15 cellular contexts compared by ENCODE assay signal in the genomic region with DNA sequence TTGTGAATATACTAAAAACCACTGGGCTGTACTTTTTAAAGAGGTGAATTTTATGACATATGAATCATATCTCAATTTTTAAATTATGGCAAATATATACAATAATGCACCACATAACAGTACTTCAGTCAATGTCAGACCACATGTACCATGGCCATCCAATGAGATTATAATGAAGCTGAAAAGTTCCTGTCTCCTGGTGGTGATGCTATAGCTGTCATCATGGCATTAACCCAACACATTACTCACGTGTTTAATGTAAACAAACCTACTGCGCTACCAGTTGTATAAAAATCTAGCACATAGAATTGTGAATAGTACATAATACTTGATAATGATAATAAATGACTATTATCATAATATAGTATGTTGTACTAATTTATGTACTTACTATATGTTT.
DNase-seq lines count a peak whose midpoint lies in the region; ATAC-seq and TF ChIP-seq lines count a peak whose summit lies in the region.
"Had no signal": no experiment of that assay in that cellular context is flagged by ENCODE, and none has a peak within 500 bp of the region (broad histone marks: within the 10 kb centered on the region; RNA-seq: fewer than 3 reads in every experiment).

No MANE protein-coding gene starts in this region.

- peak; percentile 11 for DNase-seq in DMS53 (lab: John Stamatoyannopoulos, UW)
- DNase-seq in DMS53 treated with DMSO at 0.1 percent for 48 hours (lab: John Stamatoyannopoulos, UW; ENCODE audit: unreplicated experiment): no peak
- peak; percentile 77 for DNase-seq in IMR-90
- DNase-seq in astrocyte of the spinal cord (ENCODE audit: low read depth, low spot score): peak; percentile 15
- DNase-seq in activated CD4-positive, CD25-positive, alpha-beta regulatory T cell (lab: John Stamatoyannopoulos, UW): no peak
- DNase-seq in DMS79 (lab: John Stamatoyannopoulos, UW): no peak
- DNase-seq in midbrain (lab: John Stamatoyannopoulos, UW): no peak
- DNase-seq: CD8-positive, alpha-beta T cell; COR-L47; DMS153; GDM1; H7 had no signal

- no peak for TF ChIP-seq RAD21 in IMR-90 (IDR thresholded peaks at IDR 0.05; ENCODE audit: low read length)

- no peak overlapping the region for H2BK120ac ChIP-seq in IMR-90 (ENCODE audit: low read depth, low read length)

- H2BK5ac ChIP-seq in IMR-90 (ENCODE audit: low read depth, low read length, poor library complexity, severe bottlenecking): no peak overlapping the region

- H3K79me1 ChIP-seq in IMR-90 (ENCODE audit: low read depth in 1 of 2, low read length in 2 of 2): no peaks in the 10 kb centered on the region; a peak in 1 of 4 replicates

- H4K20me1 ChIP-seq in IMR-90 (ENCODE audit: insufficient read depth, low read length): peaks cover 3% of the 10 kb centered on the region; the same call in 1 of the 2 replicates

- peak overlapping the region; percentile 20; the same call in 1 of the 3 replicates for H2BK15ac ChIP-seq in IMR-90 (ENCODE audit: low read depth, low read length)

- TF ChIP-seq POLR2A in IMR-90 (IDR thresholded peaks at IDR 0.05; ENCODE audit: low read depth, low read length): no peak

- intact Hi-C loops in IMR-90 (cut with micrococcal nuclease): loop anchor here (2.0 kb wide), 1 partner anchor 75 kb away; no protein-coding TSS in a partner anchor

- H2AK9ac ChIP-seq in IMR-90 (replicated peaks; ENCODE audit: low read depth, low read length, poor library complexity): no peak overlapping the region

- H3K27me3 ChIP-seq in IMR-90 (ENCODE audit: control insufficient read depth, insufficient read depth, low read length): no peaks in the 10 kb centered on the region

- H4K5ac ChIP-seq in IMR-90 (ENCODE audit: low read depth, low read length): no peak overlapping the region

- H3K36me3 ChIP-seq in IMR-90 (ENCODE audit: control insufficient read depth, insufficient read depth, low read length): no peaks in the 10 kb centered on the region

- TF ChIP-seq CTCF in IMR-90 (conservative IDR thresholded peaks at IDR 0.05; ENCODE audit: low read depth, low read length): no peak
- TF ChIP-seq CTCF in astrocyte of the spinal cord (IDR thresholded peaks at IDR 0.05; ENCODE audit: low read depth, low read length): no peak

- BruUV-seq in IMR-90 (replicated peaks; lab: Mats Ljungman, UMichigan): no TSS peak

- H2BK20ac ChIP-seq in IMR-90 (ENCODE audit: low read depth, low read length): no peak overlapping the region

- H3K23ac ChIP-seq in IMR-90 (ENCODE audit: low read depth, low read length): no peak overlapping the region

- no peak overlapping the region for H3K14ac ChIP-seq in IMR-90 (replicated peaks; ENCODE audit: low read depth, low read length)

- H3K56ac ChIP-seq in IMR-90 (ENCODE audit: extremely low read depth, insufficient read depth, low read length): no peak overlapping the region

- in situ Hi-C loops in IMR-90 (cut with MboI; ENCODE audit: low sequenced_read_pairs) (no loop called here), astrocyte of the spinal cord (cut with HindIII; ENCODE audit: low sequenced_read_pairs) (no loop called here)

- H3K18ac ChIP-seq in IMR-90 (ENCODE audit: low read depth, low read length): no peak overlapping the region; the same call in 1 of the 2 replicates

- H3K9ac ChIP-seq in IMR-90 (ENCODE audit: low read depth, low read length): no peak overlapping the region

- dilution Hi-C loops in IMR-90 (cut with HindIII; ENCODE audit: low sequenced_read_pairs, unreplicated experiment): no loop called here

- H3K4me2 ChIP-seq in IMR-90 (ENCODE audit: low read depth, low read length): no peak overlapping the region
- H3K4me2 ChIP-seq: GM23338 had no signal

- no peak overlapping the region for H4K91ac ChIP-seq in IMR-90 (ENCODE audit: insufficient read depth, low read depth, low read length)

- H3K4me3 ChIP-seq in IMR-90 (ENCODE audit: insufficient read depth, low read depth, low read length): no peak overlapping the region
- H3K4me3 ChIP-seq in astrocyte of the spinal cord (ENCODE audit: low read depth, low read length): no peak overlapping the region
- H3K4me3 ChIP-seq: GM23338 had no signal

- no peak overlapping the region for H4K8ac ChIP-seq in IMR-90 (ENCODE audit: low read depth in 2 of 2, low read length in 2 of 2)

- CTCF ChIA-PET in IMR-90 (lab: Yijun Ruan, JAX): no interaction called here

- no peak for ATAC-seq in IMR-90 (ENCODE audit: low read depth)
- ATAC-seq: CD8-positive, alpha-beta T cell; GM23338; HepG2 had no signal

- H3K9me1 ChIP-seq in IMR-90 (ENCODE audit: insufficient read depth, low read length): peaks cover 13% of the 10 kb centered on the region

- H3K27ac ChIP-seq in IMR-90 (ENCODE audit: insufficient read depth, low read length): no peak overlapping the region
- H3K27ac ChIP-seq: 22Rv1 had no signal

- H3K4ac ChIP-seq in IMR-90 (ENCODE audit: low read depth, low read length): no peak overlapping the region

- POLR2A ChIA-PET in IMR-90 (lab: Charles Lee; ENCODE audit: unreplicated experiment): no interaction called here

- no peaks in the 10 kb centered on the region for H3K9me3 ChIP-seq in IMR-90 (ENCODE audit: control insufficient read depth, insufficient read depth, low read length)

- H3K4me1 ChIP-seq in IMR-90 (ENCODE audit: control insufficient read depth, insufficient read depth, low read length): peaks cover 15% of the 10 kb centered on the region

- no CpG with 5 or more reads among the region's 2 CpGs for WGBS in IMR-90 (ENCODE audit: extremely low coverage in 2 of 2, insufficient read length in 1 of 2), 2 experiments

- no peak overlapping the region for H2AFZ ChIP-seq in IMR-90 (replicated peaks; ENCODE audit: low read length, poor library complexity)
- H2AFZ ChIP-seq: GM23338 had no signal

- no peak overlapping the region for H2AK5ac ChIP-seq in IMR-90 (ENCODE audit: low read depth, low read length)

TF ChIP-seq in IMR-90, 13 proteins besides CTCF, POLR2A, EP300 and RAD21:
- TF ChIP-seq, protein P1, sequence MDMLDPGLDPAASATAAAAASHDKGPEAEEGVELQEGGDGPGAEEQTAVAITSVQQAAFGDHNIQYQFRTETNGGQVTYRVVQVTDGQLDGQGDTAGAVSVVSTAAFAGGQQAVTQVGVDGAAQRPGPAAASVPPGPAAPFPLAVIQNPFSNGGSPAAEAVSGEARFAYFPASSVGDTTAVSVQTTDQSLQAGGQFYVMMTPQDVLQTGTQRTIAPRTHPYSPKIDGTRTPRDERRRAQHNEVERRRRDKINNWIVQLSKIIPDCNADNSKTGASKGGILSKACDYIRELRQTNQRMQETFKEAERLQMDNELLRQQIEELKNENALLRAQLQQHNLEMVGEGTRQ (IDR thresholded peaks at IDR 0.05; ENCODE audit: low read depth, low read length): peak; percentile 54; the same call in 1 of the 2 replicates
- TF ChIP-seq CEBPB (IDR thresholded peaks at IDR 0.05; ENCODE audit: low read depth, low read length): no peak
- peak; percentile 29; the same call in 1 of the 2 replicates for TF ChIP-seq BHLHE40 (IDR thresholded peaks at IDR 0.05; ENCODE audit: low read depth, low read length)
TF ChIP-seq in IMR-90: peak in this region for 2.

Comparison
In these comparisons a context has a peak if more than half of its experiments do, and no peak if none do; other contexts are left out.
1. DNase-seq: peak in DMS53 (single experiment), IMR-90 (single experiment) and astrocyte of the spinal cord (single experiment); none in DMS53 treated with DMSO at 0.1 percent for 48 hours (single experiment), activated CD4-positive, CD25-positive, alpha-beta regulatory T cell (0 of 4), DMS79 (single experiment) and midbrain (single experiment).